ENCODE assay signal across 8 cellular contexts in the genomic region with DNA sequence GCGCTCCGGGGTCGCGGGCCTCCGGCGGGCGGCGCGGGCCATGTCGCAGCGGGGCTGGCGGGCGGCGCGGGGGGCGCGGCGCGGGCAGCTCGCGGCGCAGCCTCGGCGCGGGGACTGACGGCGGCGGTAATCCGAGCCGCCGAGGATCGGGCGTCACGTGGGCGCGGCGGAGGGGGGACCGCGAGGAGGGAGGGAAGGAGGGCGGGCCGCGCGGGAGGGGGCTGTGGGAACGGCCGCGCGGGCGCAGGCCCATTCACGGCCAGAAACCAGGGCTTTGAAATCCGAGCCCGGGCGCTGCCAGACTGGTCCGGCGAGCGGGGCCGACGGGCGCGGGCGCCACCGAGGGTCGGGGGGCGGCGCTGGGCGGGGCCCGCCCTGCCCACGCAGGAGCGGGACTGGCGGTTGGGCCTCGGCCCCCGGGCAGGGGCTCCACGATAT. TPM values are rescaled to one million over a fixed set of nuclear protein-coding genes. Genes with fewer than 3 reads are reported as not detected.
DNase-seq lines count a peak whose midpoint lies in the region; ATAC-seq and TF ChIP-seq lines count a peak whose summit lies in the region.

A gene with protein sequence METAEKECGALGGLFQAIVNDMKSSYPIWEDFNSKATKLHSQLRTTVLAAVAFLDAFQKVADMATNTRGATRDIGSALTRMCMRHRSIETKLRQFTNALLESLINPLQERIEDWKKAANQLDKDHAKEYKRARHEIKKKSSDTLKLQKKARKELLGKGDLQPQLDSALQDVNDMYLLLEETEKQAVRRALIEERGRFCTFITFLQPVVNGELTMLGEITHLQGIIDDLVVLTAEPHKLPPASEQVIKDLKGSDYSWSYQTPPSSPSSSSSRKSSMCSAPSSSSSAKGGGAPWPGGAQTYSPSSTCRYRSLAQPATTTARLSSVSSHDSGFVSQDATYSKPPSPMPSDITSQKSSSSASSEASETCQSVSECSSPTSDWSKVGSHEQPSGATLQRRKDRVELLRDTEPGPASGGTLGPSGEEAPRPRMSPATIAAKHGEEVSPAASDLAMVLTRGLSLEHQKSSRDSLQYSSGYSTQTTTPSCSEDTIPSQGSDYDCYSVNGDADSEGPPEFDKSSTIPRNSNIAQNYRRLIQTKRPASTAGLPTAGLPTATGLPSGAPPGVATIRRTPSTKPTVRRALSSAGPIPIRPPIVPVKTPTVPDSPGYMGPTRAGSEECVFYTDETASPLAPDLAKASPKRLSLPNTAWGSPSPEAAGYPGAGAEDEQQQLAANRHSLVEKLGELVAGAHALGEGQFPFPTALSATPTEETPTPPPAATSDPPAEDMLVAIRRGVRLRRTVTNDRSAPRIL (minus strand): TSS at position 116 of the 438 bp plus-strand sequence. CDS start 262 bp downstream, outside the sequence.

- peak; percentile 58 to 79 for TF ChIP-seq POLR2A in uterus (IDR thresholded peaks at IDR 0.05)

- H3K4me3 ChIP-seq in foreskin fibroblast (ENCODE audit: low read depth in 1 of 2, low read length in 2 of 2) (peak within 1 kb of the TSS; percentile 76 to 87), uterus (peak within 1 kb of the TSS; percentile 48 to 80)

- no peaks in the 10 kb centered on the region for H3K36me3 ChIP-seq in uterus

- no peaks in the 10 kb centered on the region for H3K9me3 ChIP-seq in uterus

- peaks cover 22 to 61% of the 10 kb centered on the region in 2 donors for H3K4me1 ChIP-seq in uterus

- intact Hi-C loops in uterus (cut with DNase I; ENCODE audit: low total_unique reads), result no loop called here

- H3K27me3 Mint-ChIP-seq in naive B cell, result peaks cover 0 to 11% (median 4%) of the 10 kb centered on the region in 3 donors

- peak; percentile 41 for DNase-seq in stimulated activated CD4-positive, alpha-beta T cell treated with anti-CD3 and anti-CD28 coated beads, Interleukin-15, amount 100 ng/mL, for 24 hours
- DNase-seq in stimulated activated CD4-positive, alpha-beta T cell treated with anti-CD3 and anti-CD28 coated beads, Interleukin-2, amount 100 ng/mL, for 48 hours, result no peak
- DNase-seq in NCI-H2171 (lab: John Stamatoyannopoulos, UW) (peak; percentile 87), foreskin fibroblast (peak; percentile 92 to 97), naive B cell (no peak), uterus (peak; percentile 90)
- DNase-seq in activated naive CD4-positive, alpha-beta T cell treated with anti-CD3 and anti-CD28 coated beads, Interleukin-2, amount 50 U/mL, for 16 hours, result peak; percentile 38

- H3K4me3 Mint-ChIP-seq in naive B cell, result peak within 1 kb of the TSS in 7 of 8 donors; percentile 22 to 89 (median 68)

- H3K9me3 Mint-ChIP-seq in naive B cell, result no peaks in the 10 kb centered on the region

- peaks cover 4 to 9% (median 7%) of the 10 kb centered on the region in 3 donors for H3K4me1 Mint-ChIP-seq in naive B cell

- peak; percentile 20 to 56 for ATAC-seq in naive B cell (ENCODE audit: low read depth in 2 of 2)
- no peak for ATAC-seq in GM21528 (IDR thresholded peaks at IDR 0.05; ENCODE audit: low FRiP score, unreplicated experiment)

- H3K27ac Mint-ChIP-seq in naive B cell, result peak within 1 kb of the TSS in 1 of 6 donors; percentile 30

- TF ChIP-seq CTCF in foreskin fibroblast (IDR thresholded peaks at IDR 0.05; ENCODE audit: low read depth, low read length), result no peak
- no peak for TF ChIP-seq CTCF in uterus (IDR thresholded peaks at IDR 0.05)

- H3K27me3 ChIP-seq in uterus, result no peaks in the 10 kb centered on the region

- H3K36me3 Mint-ChIP-seq in naive B cell, result no peaks in the 10 kb centered on the region

- peak within 1 kb of the TSS; percentile 93 to 97 for H3K27ac ChIP-seq in uterus

RNA-seq across cellular contexts. Expression of the gene that starts here (rescaled TPM):
- not detected for polyA plus RNA-seq in naive B cell (ENCODE audit: low read depth in 6 of 6)
- 100 to 1,000 TPM in 1 of 4 donors, 10 to 100 TPM in 3; 11.2 to 142 (median 18.2) TPM for total RNA-seq in uterus

Comparison
In these comparisons a context has a peak if more than half of its experiments do, and no peak if none do; other contexts are left out.
1. DNase-seq: peak in stimulated activated CD4-positive, alpha-beta T cell treated with anti-CD3 and anti-CD28 coated beads, Interleukin-15, amount 100 ng/mL, for 24 hours (single experiment), NCI-H2171 (single experiment), activated naive CD4-positive, alpha-beta T cell treated with anti-CD3 and anti-CD28 coated beads, Interleukin-2, amount 50 U/mL, for 16 hours (single experiment), foreskin fibroblast (2 of 2) and uterus (2 of 2); none in stimulated activated CD4-positive, alpha-beta T cell treated with anti-CD3 and anti-CD28 coated beads, Interleukin-2, amount 100 ng/mL, for 48 hours (0 of 2) and naive B cell (single experiment).
2. Peak in ATAC-seq in naive B cell; RNA of the gene not detected or under 1 TPM.